ENCODE assay signal across 27 cellular contexts in genomic region chr7:37545619-37546356, GRCh38.
DNase-seq lines count a peak whose midpoint lies in the region; ATAC-seq, FAIRE-seq and TF ChIP-seq lines count a peak whose summit lies in the region.
"Had no signal": no experiment of that assay in that cellular context is flagged by ENCODE, and none has a peak within 500 bp of the region (broad histone marks: within the 10 kb centered on the region; RNA-seq: fewer than 3 reads in every experiment).

No MANE protein-coding gene starts in this region.

- H3K79me1 ChIP-seq in IMR-90 (ENCODE audit: low read depth in 1 of 2, low read length in 2 of 2) (no peaks in the 10 kb centered on the region), H1 (ENCODE audit: low read depth, low read length) (no peaks in the 10 kb centered on the region)

- H4K20me1 ChIP-seq in IMR-90 (ENCODE audit: insufficient read depth, low read length) (no peaks in the 10 kb centered on the region), H1 (replicated peaks in 1 of 2; ENCODE audit: control insufficient read depth in 1 of 2, insufficient read depth in 2 of 2, low read length in 2 of 2) (no peaks in the 10 kb centered on the region)

- no peak for TF ChIP-seq RAD21 in IMR-90 (IDR thresholded peaks at IDR 0.05; ENCODE audit: low read length)
- TF ChIP-seq RAD21 in H1 (IDR thresholded peaks at IDR 0.05 in 1 of 2, conservative IDR thresholded peaks at IDR 0.05 in 1 of 2; ENCODE audit: low read depth in 2 of 2, low read length in 2 of 2): no peak

- 61% methylated on average over 5 of the region's 5 CpGs; no CpG with 5 or more reads in 1 of the 2 experiments for WGBS in IMR-90 (ENCODE audit: extremely low coverage in 2 of 2, insufficient read length in 1 of 2), 2 experiments
- WGBS in H1 (ENCODE audit: extremely low coverage in 1 of 2, insufficient coverage in 1 of 2, insufficient read length in 1 of 2, insufficient replicate concordance in 2 of 2, low coverage in 1 of 2, low lambda C conversion rate in 2 of 2, missing lambda C conversion rate in 1 of 2), 2 experiments: 92% methylated on average over 5 of the region's 5 CpGs; no CpG with 5 or more reads in 1 of the 2 experiments
- 76 to 83% methylated on average over 5 of the region's 5 CpGs for WGBS in thyroid gland, 2 donors

- no peak overlapping the region for H3K27ac ChIP-seq in IMR-90 (ENCODE audit: insufficient read depth, low read length)
- no peak overlapping the region for H3K27ac ChIP-seq in H1 (ENCODE audit: low read depth, low read length)
- peak overlapping the region; percentile 22 to 63 (median 23) for H3K27ac ChIP-seq in thyroid gland
- H3K27ac ChIP-seq: C4-2B, RWPE1 had no signal

- dilution Hi-C loops in IMR-90 (cut with HindIII; ENCODE audit: low sequenced_read_pairs, unreplicated experiment): no loop called here

- no peak for ATAC-seq in IMR-90 (ENCODE audit: low read depth)
- ATAC-seq in GM21381 (IDR thresholded peaks at IDR 0.05; ENCODE audit: unreplicated experiment): no peak
- no peak for ATAC-seq in GM21515 (IDR thresholded peaks at IDR 0.05; ENCODE audit: unreplicated experiment)
- ATAC-seq in mucosa of descending colon: no peak
- ATAC-seq: CD8-positive, alpha-beta T cell; Panc1 had no signal

- TF ChIP-seq POLR2A in IMR-90 (IDR thresholded peaks at IDR 0.05; ENCODE audit: low read depth, low read length) (no peak), H1 (IDR thresholded peaks at IDR 0.05; ENCODE audit: control extremely low read depth in 1 of 2, low read depth in 2 of 2, low read length in 2 of 2) (no peak), thyroid gland (IDR thresholded peaks at IDR 0.05) (no peak)

- no peak overlapping the region for H3K4me2 ChIP-seq in IMR-90 (ENCODE audit: low read depth, low read length)
- H3K4me2 ChIP-seq in H1 (ENCODE audit: insufficient read depth in 1 of 2, low read depth in 2 of 2, low read length in 2 of 2): no peak overlapping the region

- TF ChIP-seq EP300 in H1 (IDR thresholded peaks at IDR 0.05; ENCODE audit: borderline replicate concordance in 1 of 2, low read depth in 2 of 2, low read length in 2 of 2): no peak

- H3K9ac ChIP-seq in IMR-90 (ENCODE audit: low read depth, low read length) (no peak overlapping the region), H1 (replicated peaks in 1 of 4; ENCODE audit: extremely low read depth in 1 of 4, low read depth in 3 of 4, low read length in 3 of 4) (no peak overlapping the region)

- H2BK20ac ChIP-seq in IMR-90 (ENCODE audit: low read depth, low read length): no peak overlapping the region
- H2BK20ac ChIP-seq in H1 (ENCODE audit: low read length): no peak overlapping the region

- H2AFZ ChIP-seq in IMR-90 (replicated peaks; ENCODE audit: low read length, poor library complexity): no peak overlapping the region
- peak overlapping the region; percentile 21; the same call in 1 of the 2 replicates for H2AFZ ChIP-seq in H1 (ENCODE audit: low read length)

- TF ChIP-seq CTCF in IMR-90 (conservative IDR thresholded peaks at IDR 0.05; ENCODE audit: low read depth, low read length) (no peak), H1 (IDR thresholded peaks at IDR 0.05; ENCODE audit: control extremely low read depth in 1 of 3, insufficient read depth in 1 of 3, low read depth in 1 of 3, low read length in 3 of 3) (no peak), nephron progenitor cell (IDR thresholded peaks at IDR 0.05) (no peak), thyroid gland (IDR thresholded peaks at IDR 0.05) (no peak), mucosa of descending colon (IDR thresholded peaks at IDR 0.05) (no peak)

- H3K36me3 ChIP-seq in IMR-90 (ENCODE audit: control insufficient read depth, insufficient read depth, low read length) (no peaks in the 10 kb centered on the region), H1 (ENCODE audit: control insufficient read depth in 2 of 4, insufficient read depth in 4 of 4, low read length in 3 of 4) (no peaks in the 10 kb centered on the region), thyroid gland (no peaks in the 10 kb centered on the region), mucosa of descending colon (ENCODE audit: low read depth) (no peaks in the 10 kb centered on the region)
- H3K36me3 ChIP-seq: MG63 had no signal

- no TSS peak for BruUV-seq in IMR-90 (replicated peaks; lab: Mats Ljungman, UMichigan)

- peaks cover 62% of the 10 kb centered on the region for H3K4me1 Mint-ChIP-seq in nephron progenitor cell
- H3K4me1 Mint-ChIP-seq: B cell had no signal

- no peak overlapping the region for H3K4me3 ChIP-seq in IMR-90 (ENCODE audit: insufficient read depth, low read depth, low read length)
- no peak overlapping the region for H3K4me3 ChIP-seq in H1 (ENCODE audit: extremely low read depth in 1 of 4, insufficient read depth in 2 of 4, low read depth in 3 of 4, low read length in 4 of 4)
- no peak overlapping the region for H3K4me3 ChIP-seq in thyroid gland (replicated peaks in 1 of 3)
- no peak overlapping the region for H3K4me3 ChIP-seq in mucosa of descending colon
- H3K4me3 ChIP-seq: MG63 had no signal

- H4K5ac ChIP-seq in IMR-90 (ENCODE audit: low read depth, low read length) (no peak overlapping the region), H1 (ENCODE audit: insufficient read length, low read depth, low read length) (no peak overlapping the region)

- no peak overlapping the region for H2BK12ac ChIP-seq in H1 (ENCODE audit: low read depth, low read length)

- H2BK120ac ChIP-seq in IMR-90 (ENCODE audit: low read depth, low read length) (no peak overlapping the region), H1 (replicated peaks; ENCODE audit: low read depth, low read length) (no peak overlapping the region)

- peak overlapping the region; percentile 83 for H3K27ac Mint-ChIP-seq in nephron progenitor cell
- H3K27ac Mint-ChIP-seq: B cell; CD8-positive, alpha-beta T cell had no signal

- H3K4me1 ChIP-seq in IMR-90 (ENCODE audit: control insufficient read depth, insufficient read depth, low read length) (no peaks in the 10 kb centered on the region), H1 (replicated peaks in 1 of 4; ENCODE audit: control insufficient read depth in 3 of 4, insufficient read depth in 4 of 4, low read length in 3 of 4) (no peaks in the 10 kb centered on the region; a peak in 1 of 7 replicates), thyroid gland (peaks cover 14 to 19% of the 10 kb centered on the region in 2 donors), mucosa of descending colon (ENCODE audit: low read depth) (no peaks in the 10 kb centered on the region)
- H3K4me1 ChIP-seq: Caco-2 had no signal

- H3K9me1 ChIP-seq in IMR-90 (ENCODE audit: insufficient read depth, low read length): no peaks in the 10 kb centered on the region

- DNase-seq in IMR-90: no peak
- DNase-seq in H1 (ENCODE audit: low read depth in 1 of 2, low spot score in 2 of 2): no peak
- DNase-seq in nephron progenitor cell: no peak
- DNase-seq in thyroid gland: no peak
- no peak for DNase-seq in mucosa of descending colon
- DNase-seq: Caco-2; CD8-positive, alpha-beta T cell; DMS 273 treated with DMSO at 0.1 percent for 48 hours; DMS79; EL; GDM1; KG1; MG63; NCI-H1105 treated with DMSO at 0.1 percent for 48 hours; NCI-H146; NCI-H2029; NCI-H2227 treated with DMSO at 0.1 percent for 48 hours; NCI-H510A; NCI-H69; SHP77 had no signal

- H3K14ac ChIP-seq in IMR-90 (replicated peaks; ENCODE audit: low read depth, low read length) (no peak overlapping the region), H1 (ENCODE audit: insufficient read length) (no peak overlapping the region)

- POLR2A ChIA-PET in IMR-90 (lab: Charles Lee; ENCODE audit: unreplicated experiment) (no interaction called here), H1 (lab: Charles Lee; ENCODE audit: partially characterized antibody) (no interaction called here)

- FAIRE-seq in H1 (lab: Jason Lieb, UNC): no peak
- FAIRE-seq: H54 had no signal

- H3K27me3 Mint-ChIP-seq in nephron progenitor cell (ENCODE audit: low read depth, poor library complexity): peaks cover 8% of the 10 kb centered on the region

- CTCF ChIA-PET in IMR-90 (lab: Yijun Ruan, JAX) (no interaction called here), H1 (lab: Charles Lee; ENCODE audit: partially characterized antibody) (interaction anchor here (1.1 to 2.1 kb wide), 3 partner anchors 13 to 259 kb away, joined by 4 to 7 read pairs (median 6); no protein-coding TSS in a partner anchor)

- H3K4ac ChIP-seq in IMR-90 (ENCODE audit: low read depth, low read length) (no peak overlapping the region), H1 (replicated peaks; ENCODE audit: insufficient read length, low read depth, low read length) (no peak overlapping the region)

- H2BK15ac ChIP-seq in IMR-90 (ENCODE audit: low read depth, low read length) (no peak overlapping the region), H1 (ENCODE audit: low read length) (no peak overlapping the region)

- H3K9me3 Mint-ChIP-seq in nephron progenitor cell: peaks cover 8% of the 10 kb centered on the region
- H3K9me3 Mint-ChIP-seq: CD8-positive, alpha-beta T cell had no signal

- peak overlapping the region; percentile 27 for H3K4me3 Mint-ChIP-seq in nephron progenitor cell
- H3K4me3 Mint-ChIP-seq: B cell; CD8-positive, alpha-beta T cell had no signal

- no peak overlapping the region for H2BK5ac ChIP-seq in IMR-90 (ENCODE audit: low read depth, low read length, poor library complexity, severe bottlenecking)
- H2BK5ac ChIP-seq in H1 (ENCODE audit: low read depth, low read length): no peak overlapping the region

- H2AK5ac ChIP-seq in IMR-90 (ENCODE audit: low read depth, low read length) (no peak overlapping the region), H1 (ENCODE audit: low read depth, low read length) (no peak overlapping the region)

- H3K9me3 ChIP-seq in IMR-90 (ENCODE audit: control insufficient read depth, insufficient read depth, low read length) (peaks cover 20% of the 10 kb centered on the region), H1 (ENCODE audit: insufficient read depth in 2 of 2, low read depth in 1 of 2, low read length in 1 of 2) (no peaks in the 10 kb centered on the region), thyroid gland (no peaks in the 10 kb centered on the region), mucosa of descending colon (no peaks in the 10 kb centered on the region)
- H3K9me3 ChIP-seq: Caco-2, MG63 had no signal

- no peak overlapping the region for H4K91ac ChIP-seq in IMR-90 (ENCODE audit: insufficient read depth, low read depth, low read length)
- no peak overlapping the region for H4K91ac ChIP-seq in H1 (replicated peaks; ENCODE audit: insufficient read length, low read length)

- H3K18ac ChIP-seq in IMR-90 (ENCODE audit: low read depth, low read length) (no peak overlapping the region), H1 (ENCODE audit: extremely low read depth, low read length) (no peak overlapping the region)

- H3K56ac ChIP-seq in IMR-90 (ENCODE audit: extremely low read depth, insufficient read depth, low read length) (no peak overlapping the region), H1 (replicated peaks; ENCODE audit: insufficient read length, low read depth, low read length) (no peak overlapping the region)

- H3K79me2 ChIP-seq in H1 (ENCODE audit: control insufficient read depth in 1 of 2, insufficient read depth in 2 of 2, low read length in 2 of 2): no peaks in the 10 kb centered on the region

- H3K23ac ChIP-seq in IMR-90 (ENCODE audit: low read depth, low read length) (no peak overlapping the region), H1 (ENCODE audit: insufficient read length) (no peak overlapping the region)

- peaks cover 3% of the 10 kb centered on the region for H3K36me3 Mint-ChIP-seq in nephron progenitor cell (ENCODE audit: low read depth)
- H3K36me3 Mint-ChIP-seq: CD8-positive, alpha-beta T cell had no signal

- in situ Hi-C loops in IMR-90 (cut with MboI; ENCODE audit: low sequenced_read_pairs): no loop called here

- intact Hi-C loops in IMR-90 (cut with micrococcal nuclease): no loop called here
- intact Hi-C loops in thyroid gland (cut with DNase I): no loop called here
- intact Hi-C loops in mucosa of descending colon (cut with DNase I, micrococcal nuclease): no loop called here

- no peaks in the 10 kb centered on the region for H3K23me2 ChIP-seq in H1 (ENCODE audit: low read depth, low read length)

- no peaks in the 10 kb centered on the region for H3K27me3 ChIP-seq in IMR-90 (ENCODE audit: control insufficient read depth, insufficient read depth, low read length)
- no peaks in the 10 kb centered on the region for H3K27me3 ChIP-seq in H1 (replicated peaks in 1 of 4; ENCODE audit: control insufficient read depth in 3 of 4, extremely low read depth in 1 of 4, insufficient read depth in 3 of 4, low read length in 3 of 4)
- H3K27me3 ChIP-seq in thyroid gland: no peaks in the 10 kb centered on the region
- H3K27me3 ChIP-seq: MG63 had no signal

- H2AK9ac ChIP-seq in IMR-90 (replicated peaks; ENCODE audit: low read depth, low read length, poor library complexity): no peak overlapping the region

- no peak overlapping the region for H4K8ac ChIP-seq in IMR-90 (ENCODE audit: low read depth in 2 of 2, low read length in 2 of 2)
- no peak overlapping the region for H4K8ac ChIP-seq in H1 (ENCODE audit: extremely low read depth, insufficient read depth, low read length)

Comparison
In these comparisons a context has a peak if more than half of its experiments do, and no peak if none do; other contexts are left out.
1. H3K27ac ChIP-seq: peak in thyroid gland (3 of 3); none in IMR-90 (single experiment) and H1 (single experiment).